In genomic region chr2:171939754-171940093, GRCh38 we compare ENCODE assay signal across 13 cellular contexts.
"Had no signal": no experiment of that assay in that cellular context is flagged by ENCODE, and none has a peak within 500 bp of the region (broad histone marks: within the 10 kb centered on the region; RNA-seq: fewer than 3 reads in every experiment).

No MANE protein-coding gene starts in this region.

- H3K9me3 Mint-ChIP-seq: activated naive CD4-positive, alpha-beta T cell treated with anti-CD3 and anti-CD28 coated beads, Interleukin-2, amount 50 U/mL, for 24 hours; effector memory CD8-positive, alpha-beta T cell had no signal

- H3K4me2 ChIP-seq: hepatocyte had no signal

- H3K9me3 ChIP-seq: breast epithelium, esophagus squamous epithelium, tibial nerve had no signal

- H3K27me3 ChIP-seq: breast epithelium, esophagus squamous epithelium, hepatocyte, tibial nerve had no signal

- H2AFZ ChIP-seq: hepatocyte had no signal

- H3K4me1 Mint-ChIP-seq: nephron had no signal

- ATAC-seq: effector memory CD8-positive, alpha-beta T cell; left cardiac atrium; stimulated activated naive CD8-positive, alpha-beta T cell treated with anti-CD3 and anti-CD28 coated beads, Interleukin-15, Interleukin-2, amounts not matched to agents 100 U/mL and 50 U/mL, for 24 hours had no signal

- H3K4me3 ChIP-seq: breast epithelium, esophagus squamous epithelium, hepatocyte, tibial nerve had no signal

- DNase-seq: activated CD4-positive, alpha-beta T cell treated with anti-CD3 and anti-CD28 coated beads, Interleukin-2, amount 50 U/mL, for 4 hours; activated gamma-delta T cell; effector memory CD8-positive, alpha-beta T cell; esophagus squamous epithelium; left cardiac atrium; nucleus accumbens; stimulated activated naive CD8-positive, alpha-beta T cell treated with anti-CD3 and anti-CD28 coated beads, Interleukin-15, Interleukin-2, amounts not matched to agents 100 U/mL and 50 U/mL, for 24 hours; substantia nigra had no signal

- H3K27ac Mint-ChIP-seq: activated naive CD4-positive, alpha-beta T cell treated with anti-CD3 and anti-CD28 coated beads, Interleukin-2, amount 50 U/mL, for 24 hours; effector memory CD8-positive, alpha-beta T cell; nephron had no signal

- H3K4me1 ChIP-seq: breast epithelium, esophagus squamous epithelium, tibial nerve had no signal

- H3K27ac ChIP-seq: breast epithelium, esophagus squamous epithelium, hepatocyte, tibial nerve had no signal

- H3K27me3 Mint-ChIP-seq: activated naive CD4-positive, alpha-beta T cell treated with anti-CD3 and anti-CD28 coated beads, Interleukin-2, amount 50 U/mL, for 24 hours; effector memory CD8-positive, alpha-beta T cell had no signal

- H3K4me3 Mint-ChIP-seq: activated naive CD4-positive, alpha-beta T cell treated with anti-CD3 and anti-CD28 coated beads, Interleukin-2, amount 50 U/mL, for 24 hours; effector memory CD8-positive, alpha-beta T cell; nephron had no signal

- H3K36me3 ChIP-seq: breast epithelium, tibial nerve had no signal
